In genomic region chr16:3791701-3792100, GRCh38 we compare ENCODE assay signal across 18 cellular contexts.
"Had no signal": no experiment of that assay in that cellular context is flagged by ENCODE, and none has a peak within 500 bp of the region (broad histone marks: within the 10 kb centered on the region; RNA-seq: fewer than 3 reads in every experiment).

No MANE protein-coding gene starts in this region.

- H3K9me3 ChIP-seq: heart right ventricle, pancreas, thoracic aorta, transverse colon had no signal

- H3K4me3 ChIP-seq: dorsolateral prefrontal cortex, heart right ventricle, pancreas, thoracic aorta, transverse colon had no signal

- ATAC-seq: esophagus mucosa; left lobe of liver; naive thymus-derived CD4-positive, alpha-beta T cell; pancreas; right cardiac atrium; stimulated activated effector memory CD8-positive, alpha-beta T cell treated with anti-CD3 and anti-CD28 coated beads, Interleukin-12 subunit alpha, Interleukin-12 subunit beta, amount 100 ng/mL, for 72 hours; stimulated activated naive CD8-positive, alpha-beta T cell treated with anti-CD3 and anti-CD28 coated beads, Interleukin-15, amount 100 ng/mL, for 72 hours had no signal

- H3K27me3 ChIP-seq: dorsolateral prefrontal cortex, heart right ventricle, pancreas, transverse colon had no signal

- H3K9me3 Mint-ChIP-seq: naive thymus-derived CD4-positive, alpha-beta T cell; stimulated activated effector memory CD8-positive, alpha-beta T cell treated with anti-CD3 and anti-CD28 coated beads, Interleukin-12 subunit alpha, Interleukin-12 subunit beta, amount 100 ng/mL, for 72 hours; stimulated activated naive CD8-positive, alpha-beta T cell treated with anti-CD3 and anti-CD28 coated beads, Interleukin-15, amount 100 ng/mL, for 72 hours had no signal

- H3K27me3 Mint-ChIP-seq: progenitor cell of endocrine pancreas; stimulated activated naive CD8-positive, alpha-beta T cell treated with anti-CD3 and anti-CD28 coated beads, Interleukin-15, amount 100 ng/mL, for 72 hours had no signal

- H3K27ac ChIP-seq: pancreas, transverse colon had no signal

- DNase-seq: cortex of kidney; dorsolateral prefrontal cortex; effector CD8-positive, alpha-beta T cell; heart right ventricle; islet precursor cell; mammary epithelial cell; naive thymus-derived CD4-positive, alpha-beta T cell; pancreas; right cardiac atrium; stimulated activated CD4-positive, alpha-beta T cell treated with anti-CD3 and anti-CD28 coated beads, Interleukin-4, amount 100 ng/mL, for 1 hour; stimulated activated CD8-positive, alpha-beta memory T cell treated with anti-CD3 and anti-CD28 coated beads, Interleukin-4, amount 100 ng/mL, for 48 hours; stimulated activated naive CD8-positive, alpha-beta T cell treated with anti-CD3 and anti-CD28 coated beads, Interleukin-15, amount 100 ng/mL, for 72 hours; transverse colon had no signal

- H3K27ac Mint-ChIP-seq: stimulated activated effector memory CD8-positive, alpha-beta T cell treated with anti-CD3 and anti-CD28 coated beads, Interleukin-12 subunit alpha, Interleukin-12 subunit beta, amount 100 ng/mL, for 72 hours; stimulated activated naive CD8-positive, alpha-beta T cell treated with anti-CD3 and anti-CD28 coated beads, Interleukin-15, amount 100 ng/mL, for 72 hours had no signal

- H3K4me3 Mint-ChIP-seq: stimulated activated effector memory CD8-positive, alpha-beta T cell treated with anti-CD3 and anti-CD28 coated beads, Interleukin-12 subunit alpha, Interleukin-12 subunit beta, amount 100 ng/mL, for 72 hours; stimulated activated naive CD8-positive, alpha-beta T cell treated with anti-CD3 and anti-CD28 coated beads, Interleukin-15, amount 100 ng/mL, for 72 hours had no signal
